ENCODE assay signal across 1 cellular context in the genomic region with DNA sequence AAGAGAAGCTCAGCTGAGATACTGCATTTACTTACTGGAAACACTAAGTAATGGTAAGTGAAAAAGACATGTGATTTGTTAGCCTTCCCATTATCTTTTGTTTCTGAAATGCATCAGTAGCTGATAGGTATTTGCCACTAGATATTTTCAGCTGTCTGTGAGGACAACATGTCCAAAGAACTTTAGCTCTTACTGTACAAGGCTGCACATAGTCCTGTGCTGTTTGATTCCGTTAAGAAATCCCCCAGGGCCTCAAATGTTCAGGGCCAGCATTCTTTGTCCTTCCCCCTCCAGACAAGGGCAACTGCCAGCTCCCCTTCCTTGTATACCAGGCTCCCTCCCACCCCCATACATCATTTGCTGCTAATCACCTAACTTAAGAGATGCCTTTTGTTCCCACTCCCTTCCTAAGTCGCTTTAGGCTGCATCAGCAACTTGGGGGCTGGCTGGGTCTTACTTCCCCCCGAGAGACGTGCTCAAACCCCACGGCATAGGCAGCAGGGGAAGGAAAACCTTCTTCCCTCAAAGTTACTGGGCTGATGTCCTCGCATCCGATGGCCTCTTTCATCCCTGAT.
TF ChIP-seq lines count a peak whose summit lies in the region.

No MANE protein-coding gene starts in this region.

TF ChIP-seq in IMR-90, 13 proteins besides CTCF, POLR2A, EP300 and RAD21 (continued from another document):
- TF ChIP-seq, protein P1, sequence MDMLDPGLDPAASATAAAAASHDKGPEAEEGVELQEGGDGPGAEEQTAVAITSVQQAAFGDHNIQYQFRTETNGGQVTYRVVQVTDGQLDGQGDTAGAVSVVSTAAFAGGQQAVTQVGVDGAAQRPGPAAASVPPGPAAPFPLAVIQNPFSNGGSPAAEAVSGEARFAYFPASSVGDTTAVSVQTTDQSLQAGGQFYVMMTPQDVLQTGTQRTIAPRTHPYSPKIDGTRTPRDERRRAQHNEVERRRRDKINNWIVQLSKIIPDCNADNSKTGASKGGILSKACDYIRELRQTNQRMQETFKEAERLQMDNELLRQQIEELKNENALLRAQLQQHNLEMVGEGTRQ (IDR thresholded peaks at IDR 0.05; ENCODE audit: low read depth, low read length) = no peak
- TF ChIP-seq RCOR1 (IDR thresholded peaks at IDR 0.05; ENCODE audit: insufficient replicate concordance, low read length) (no peak), BHLHE40 (IDR thresholded peaks at IDR 0.05; ENCODE audit: low read depth, low read length) (no peak), MXI1 (IDR thresholded peaks at IDR 0.05; ENCODE audit: borderline replicate concordance, low read depth, low read length) (no peak), NFE2L2 (IDR thresholded peaks at IDR 0.05; ENCODE audit: low read depth, low read length) (no peak), FOS (IDR thresholded peaks at IDR 0.05; ENCODE audit: low read depth, low read length) (no peak), CEBPB (IDR thresholded peaks at IDR 0.05; ENCODE audit: low read depth, low read length) (no peak), CHD1 (IDR thresholded peaks at IDR 0.05; ENCODE audit: low read depth, low read length) (no peak), MAZ (IDR thresholded peaks at IDR 0.05; ENCODE audit: borderline replicate concordance, low read depth, low read length) (no peak), SMC3 (IDR thresholded peaks at IDR 0.05; ENCODE audit: low read depth, low read length) (no peak), MAFK (IDR thresholded peaks at IDR 0.05; ENCODE audit: low read depth, low read length) (no peak)
- TF ChIP-seq, protein P2, sequence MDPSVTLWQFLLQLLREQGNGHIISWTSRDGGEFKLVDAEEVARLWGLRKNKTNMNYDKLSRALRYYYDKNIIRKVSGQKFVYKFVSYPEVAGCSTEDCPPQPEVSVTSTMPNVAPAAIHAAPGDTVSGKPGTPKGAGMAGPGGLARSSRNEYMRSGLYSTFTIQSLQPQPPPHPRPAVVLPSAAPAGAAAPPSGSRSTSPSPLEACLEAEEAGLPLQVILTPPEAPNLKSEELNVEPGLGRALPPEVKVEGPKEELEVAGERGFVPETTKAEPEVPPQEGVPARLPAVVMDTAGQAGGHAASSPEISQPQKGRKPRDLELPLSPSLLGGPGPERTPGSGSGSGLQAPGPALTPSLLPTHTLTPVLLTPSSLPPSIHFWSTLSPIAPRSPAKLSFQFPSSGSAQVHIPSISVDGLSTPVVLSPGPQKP (IDR thresholded peaks at IDR 0.05; ENCODE audit: borderline replicate concordance, low read depth, low read length) = no peak
